ENCODE assay signal across 16 cellular contexts in genomic region chr21:37378700-37379139, GRCh38. TPM values are rescaled to one million over a fixed set of nuclear protein-coding genes. Genes with fewer than 3 reads are reported as not detected.
DNase-seq lines count a peak whose midpoint lies in the region; ATAC-seq and TF ChIP-seq lines count a peak whose summit lies in the region.
"Had no signal": no experiment of that assay in that cellular context is flagged by ENCODE, and none has a peak within 500 bp of the region (broad histone marks: within the 10 kb centered on the region; RNA-seq: fewer than 3 reads in every experiment).

No MANE protein-coding gene starts in this region.

- intact Hi-C loops in left ventricle myocardium inferior (cut with micrococcal nuclease): no loop called here

- H3K36me3 Mint-ChIP-seq in T-helper 17 cell (ENCODE audit: low read depth): no peaks in the 10 kb centered on the region

- H3K4me3 Mint-ChIP-seq in T-helper 17 cell: peak overlapping the region; percentile 47
- H3K4me3 Mint-ChIP-seq: endodermal cell had no signal

- no peak overlapping the region for H3K4me3 ChIP-seq in left ventricle myocardium inferior
- no peak overlapping the region for H3K4me3 ChIP-seq in right atrium auricular region
- H3K4me3 ChIP-seq: prostate gland, SJCRH30, tibial artery had no signal

- H3K27me3 ChIP-seq in left ventricle myocardium inferior (ENCODE audit: low read depth) (no peaks in the 10 kb centered on the region), right atrium auricular region (no peaks in the 10 kb centered on the region)
- H3K27me3 ChIP-seq: SJCRH30, tibial artery had no signal

- ATAC-seq in T-helper 17 cell (peak; percentile 17), HG02798 (IDR thresholded peaks at IDR 0.05; ENCODE audit: poor library complexity, unreplicated experiment) (no peak), HG02642 (IDR thresholded peaks at IDR 0.05; ENCODE audit: poor library complexity, unreplicated experiment) (no peak)

- TF ChIP-seq CTCF in left ventricle myocardium inferior (IDR thresholded peaks at IDR 0.05; ENCODE audit: borderline replicate concordance) (no peak), right atrium auricular region (IDR thresholded peaks at IDR 0.05) (no peak)

- H3K4me1 ChIP-seq in left ventricle myocardium inferior (peaks cover 100% of the 10 kb centered on the region), right atrium auricular region (peaks cover 0 to 80% of the 10 kb centered on the region in 2 donors)

- peak overlapping the region; percentile 54 for H3K27ac ChIP-seq in left ventricle myocardium inferior (replicated peaks)
- H3K27ac ChIP-seq in right atrium auricular region: no peak overlapping the region
- H3K27ac ChIP-seq: prostate gland, SJCRH30, tibial artery, WERI-Rb-1 had no signal

- H3K4me1 Mint-ChIP-seq in T-helper 17 cell: peaks cover 67% of the 10 kb centered on the region

- H3K36me3 ChIP-seq in left ventricle myocardium inferior (no peaks in the 10 kb centered on the region), right atrium auricular region (no peaks in the 10 kb centered on the region)
- H3K36me3 ChIP-seq: prostate gland, SJCRH30, tibial artery, WERI-Rb-1 had no signal

- peak overlapping the region; percentile 59 for H3K27ac Mint-ChIP-seq in T-helper 17 cell
- H3K27ac Mint-ChIP-seq: endodermal cell had no signal

- DNase-seq in left ventricle myocardium inferior (no peak), right atrium auricular region (ENCODE audit: low spot score) (no peak), T-helper 17 cell (no peak), erythroblast (lab: John Stamatoyannopoulos, UW) (peak; percentile 24 to 27), AG08395 (ENCODE audit: low spot score) (no peak), NCI-H226 (no peak)
- DNase-seq: endodermal cell; NCI-H1105; NCI-H345; SJCRH30; stimulated activated CD4-positive, alpha-beta T cell treated with anti-CD3 and anti-CD28 coated beads, Interleukin-15, amount 100 ng/mL, for 24 hours; tibial artery; WERI-Rb-1 had no signal

- no peaks in the 10 kb centered on the region for H3K27me3 Mint-ChIP-seq in T-helper 17 cell

- H3K9me3 ChIP-seq in left ventricle myocardium inferior (replicated peaks): no peaks in the 10 kb centered on the region
- H3K9me3 ChIP-seq in right atrium auricular region: no peaks in the 10 kb centered on the region
- H3K9me3 ChIP-seq in T-helper 17 cell (ENCODE audit: control insufficient read depth, low read length, poor library complexity, severe bottlenecking): no peaks in the 10 kb centered on the region
- H3K9me3 ChIP-seq: prostate gland, SJCRH30, tibial artery had no signal

- no peak for TF ChIP-seq POLR2A in erythroblast (IDR thresholded peaks at IDR 0.05; ENCODE audit: low read length)

RNA-seq across cellular contexts. Expression of gene DYRK1A, which starts 12.1 kb away (rescaled TPM):
- 64.6 TPM for total RNA-seq in left ventricle myocardium inferior
- 10 to 100 TPM; 69.3 to 94.7 TPM for total RNA-seq in right atrium auricular region
- total RNA-seq in T-helper 17 cell: 100 to 1,000 TPM; 123 to 149 TPM

Comparison
In these comparisons a context has a peak if more than half of its experiments do, and no peak if none do; other contexts are left out.
1. DNase-seq: peak in erythroblast (2 of 2); none in left ventricle myocardium inferior (single experiment), right atrium auricular region (single experiment), T-helper 17 cell (0 of 3), AG08395 (single experiment) and NCI-H226 (single experiment).